ENCODE assay signal across 7 cellular contexts in genomic region chr2:205911306-205911705, GRCh38.
"Had no signal": no experiment of that assay in that cellular context is flagged by ENCODE, and none has a peak within 500 bp of the region (broad histone marks: within the 10 kb centered on the region; RNA-seq: fewer than 3 reads in every experiment).

No MANE protein-coding gene starts in this region.

- H3K27ac Mint-ChIP-seq: HFFc6, IgD-negative memory B cell had no signal

- H3K9ac ChIP-seq: GM23248 had no signal

- H3K4me3 ChIP-seq: GM23248, HAP-1 had no signal

- DNase-seq: GM23248, GOT3, H7, HFFc6 had no signal

- H3K9me3 Mint-ChIP-seq: HFFc6 had no signal

- H3K4me3 Mint-ChIP-seq: HFFc6, IgD-negative memory B cell had no signal

- H3K27ac ChIP-seq: GM23248, HL-60 had no signal

- H3K36me3 Mint-ChIP-seq: IgD-negative memory B cell had no signal

- H3K36me3 ChIP-seq: HAP-1 had no signal

- H3K9me3 ChIP-seq: HAP-1 had no signal

- H3K4me1 ChIP-seq: HAP-1 had no signal
